In genomic region chr15:93080451-93080850, GRCh38 we compare ENCODE assay signal across 22 cellular contexts. TPM values are rescaled to one million over a fixed set of nuclear protein-coding genes. Genes with fewer than 3 reads are reported as not detected.
"Had no signal": no experiment of that assay in that cellular context is flagged by ENCODE, and none has a peak within 500 bp of the region (broad histone marks: within the 10 kb centered on the region; RNA-seq: fewer than 3 reads in every experiment).

No MANE protein-coding gene starts in this region.

- H3K9me3 ChIP-seq: breast epithelium, right lobe of liver, thyroid gland had no signal

- DNase-seq: activated CD4-positive, alpha-beta T cell treated with anti-CD3 and anti-CD28 coated beads, Interleukin-2, amount 50 U/mL, for 1 hour; activated CD8-positive, alpha-beta T cell treated with anti-CD3 and anti-CD28 coated beads for 36 hours; activated gamma-delta T cell treated with Interleukin-2 at 50 U/mL for 16 hours; activated naive CD8-positive, alpha-beta T cell treated with anti-CD3 and anti-CD28 coated beads, Interleukin-2, amount 50 U/mL, for 24 hours; activated T-cell treated with anti-CD3 and anti-CD28 coated beads, Interleukin-2, amount 50 U/mL, for 4 hours; amygdala; central memory CD4-positive, alpha-beta T cell; foreskin melanocyte; islet precursor cell; left cardiac atrium; mammary epithelial cell; naive thymus-derived CD4-positive, alpha-beta T cell; right lobe of liver; stimulated activated CD4-positive, alpha-beta T cell treated with anti-CD3 and anti-CD28 coated beads, Interleukin-12 subunit alpha, Interleukin-12 subunit beta, amount 100 ng/mL, for 4 hours; stimulated activated CD4-positive, alpha-beta T cell treated with anti-CD3 and anti-CD28 coated beads, Interleukin-4, amount 100 ng/mL, for 1 hour; T-helper 2 cell; thyroid gland had no signal

- H3K79me2 ChIP-seq: hepatocyte had no signal

- H3K36me3 ChIP-seq: breast epithelium, right lobe of liver, thyroid gland had no signal

- ATAC-seq: activated CD8-positive, alpha-beta T cell treated with anti-CD3 and anti-CD28 coated beads for 36 hours; activated naive CD8-positive, alpha-beta T cell treated with anti-CD3 and anti-CD28 coated beads, Interleukin-2, amount 50 U/mL, for 24 hours; activated T-cell treated with anti-CD3 and anti-CD28 coated beads, Interleukin-2, amount 50 U/mL, for 4 hours; activated T-helper 17 cell treated with anti-CD3 and anti-CD28 coated beads, Interleukin-2, amount 50 U/mL, for 72 hours; left cardiac atrium; naive thymus-derived CD4-positive, alpha-beta T cell; right lobe of liver had no signal

- H3K4me3 ChIP-seq: breast epithelium, hepatocyte, right lobe of liver, skin epidermis, thyroid gland had no signal

- H3K4me2 ChIP-seq: hepatocyte had no signal

- FAIRE-seq: endothelial cell of umbilical vein had no signal

- H2AFZ ChIP-seq: hepatocyte had no signal

- H3K4me1 ChIP-seq: breast epithelium, right lobe of liver, thyroid gland had no signal

- H3K27ac ChIP-seq: hepatocyte, right lobe of liver, skin epidermis, thyroid gland had no signal

- H3K27me3 ChIP-seq: breast epithelium, thyroid gland had no signal

RNA-seq across cellular contexts. Expression of gene RGMA, which starts 8.6 kb away (rescaled TPM):
- total RNA-seq: activated CD8-positive, alpha-beta T cell treated with anti-CD3 and anti-CD28 coated beads for 36 hours had no signal
- polyA plus RNA-seq: naive thymus-derived CD4-positive, alpha-beta T cell had no signal
